In the genomic region with DNA sequence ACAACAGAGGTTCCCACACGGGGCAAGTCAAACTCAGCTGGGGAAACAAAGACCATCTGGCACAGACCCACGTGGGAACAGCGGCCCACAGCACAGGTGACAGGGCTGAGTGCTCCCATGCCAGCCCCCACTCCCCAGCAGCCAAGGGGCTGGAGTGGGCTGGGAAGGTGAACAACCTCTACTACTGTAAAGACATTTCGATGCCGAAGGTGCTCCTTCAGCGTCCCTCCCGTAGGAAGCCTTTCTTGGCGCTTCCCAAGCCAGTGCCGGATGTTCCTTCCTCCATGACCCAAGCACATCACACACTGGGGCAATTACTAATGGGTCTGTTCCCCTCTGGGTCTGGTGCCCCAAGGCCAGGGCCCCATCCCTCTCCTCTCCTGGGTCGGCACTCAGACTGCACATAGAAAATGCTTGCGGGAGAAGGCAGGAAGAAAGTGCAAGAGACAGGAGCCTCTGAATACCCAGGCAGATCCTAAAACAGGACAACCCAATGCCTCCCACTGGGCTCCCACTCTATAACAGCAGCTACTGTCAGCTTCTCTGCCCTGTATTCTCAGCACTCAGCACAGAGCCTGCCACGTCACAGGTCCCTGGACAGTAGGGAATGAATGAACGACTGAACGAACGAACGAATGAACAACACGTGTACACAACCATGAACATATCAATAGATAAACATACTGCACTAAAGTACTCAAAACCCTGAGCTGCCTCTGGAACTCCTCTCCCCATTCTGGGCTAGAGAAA, we compare ENCODE assay signal across 16 cellular contexts.
DNase-seq lines count a peak whose midpoint lies in the region; ATAC-seq, FAIRE-seq and TF ChIP-seq lines count a peak whose summit lies in the region.
"Had no signal": no experiment of that assay in that cellular context is flagged by ENCODE, and none has a peak within 500 bp of the region (broad histone marks: within the 10 kb centered on the region; RNA-seq: fewer than 3 reads in every experiment).

No MANE protein-coding gene starts in this region.

- H3K4me3 ChIP-seq in gastroesophageal sphincter (no peak overlapping the region), psoas muscle (peak overlapping the region; percentile 24)

- no peak for FAIRE-seq in frontal cortex (lab: Jason Lieb, UNC)
- FAIRE-seq: RCC 7860, urothelium cell line had no signal

- H3K4me3 Mint-ChIP-seq in natural killer cell, result peak overlapping the region; percentile 45
- no peak overlapping the region for H3K4me3 Mint-ChIP-seq in natural killer cell treated with Interleukin-12 subunit alpha and Interleukin-12 subunit beta and Interleukin-15 and Interleukin-18, amount 100 ng/mL, for 72 hours

- H3K9me3 ChIP-seq in gastroesophageal sphincter (no peaks in the 10 kb centered on the region), psoas muscle (no peaks in the 10 kb centered on the region)

- WGBS in gastroesophageal sphincter (ENCODE audit: low coverage in 1 of 2), 2 donors, result 70 to 77% methylated on average over 4 to 9 of the region's 17 CpGs
- 59 to 71% (median 66%) methylated on average over 17 of the region's 17 CpGs for whole genome bisulfite sequencing in psoas muscle, 3 donors

- H3K27ac Mint-ChIP-seq in natural killer cell, result peak overlapping the region in 1 of 2 donors; percentile 76
- peak overlapping the region in 1 of 2 donors; percentile 25 for H3K27ac Mint-ChIP-seq in natural killer cell treated with Interleukin-12 subunit alpha and Interleukin-12 subunit beta and Interleukin-15 and Interleukin-18, amount 100 ng/mL, for 72 hours
- H3K27ac Mint-ChIP-seq: IgD-negative memory B cell, T-cell had no signal

- no peak for TF ChIP-seq EP300 in gastroesophageal sphincter (IDR thresholded peaks at IDR 0.05)

- H3K27me3 ChIP-seq in gastroesophageal sphincter, result no peaks in the 10 kb centered on the region
- no peaks in the 10 kb centered on the region for H3K27me3 ChIP-seq in psoas muscle (ENCODE audit: insufficient read depth in 3 of 3, low read length in 2 of 3)

- H3K27ac ChIP-seq in gastroesophageal sphincter (peak overlapping the region in 3 of 4 donors; percentile 72 to 77 (median 75)), psoas muscle (peak overlapping the region; percentile 80)

- ATAC-seq in natural killer cell, result no peak
- ATAC-seq in natural killer cell treated with Interleukin-12 subunit alpha and Interleukin-12 subunit beta and Interleukin-15 and Interleukin-18, amount 100 ng/mL, for 72 hours, result no peak
- no peak for ATAC-seq in gastroesophageal sphincter
- no peak for ATAC-seq in psoas muscle
- ATAC-seq in GM21737 (IDR thresholded peaks at IDR 0.05; ENCODE audit: unreplicated experiment), result no peak

- intact Hi-C loops in natural killer cell (cut with micrococcal nuclease) (no loop called here), psoas muscle (cut with DNase I) (no loop called here)

- DNase-seq in natural killer cell (no peak), psoas muscle (no peak), frontal cortex (ENCODE audit: low spot score in 2 of 2) (no peak), cerebellar cortex (ENCODE audit: low spot score) (no peak)
- DNase-seq in natural killer cell treated with Interleukin-12 subunit alpha and Interleukin-12 subunit beta and Interleukin-15 and Interleukin-18, amount 100 ng/mL, for 72 hours (ENCODE audit: low spot score), result no peak
- DNase-seq in central memory CD4-positive, alpha-beta T cell, result no peak
- DNase-seq: activated naive CD4-positive, alpha-beta T cell treated with Interleukin-2 at 50 U/mL for 16 hours; NCI-H2107; NCI-H748 treated with DMSO at 0.1 percent for 48 hours; stimulated activated CD4-positive, alpha-beta T cell treated with anti-CD3 and anti-CD28 coated beads, Interleukin-4, amount 100 ng/mL, for 24 hours; T-cell had no signal

- peaks cover 0 to 18% of the 10 kb centered on the region in 2 donors for H3K36me3 ChIP-seq in gastroesophageal sphincter
- peaks cover 0 to 3% of the 10 kb centered on the region in 2 donors for H3K36me3 ChIP-seq in psoas muscle (ENCODE audit: insufficient read depth in 1 of 2, low read depth in 1 of 2)

- H3K36me3 Mint-ChIP-seq in natural killer cell, result no peaks in the 10 kb centered on the region
- no peaks in the 10 kb centered on the region for H3K36me3 Mint-ChIP-seq in natural killer cell treated with Interleukin-12 subunit alpha and Interleukin-12 subunit beta and Interleukin-15 and Interleukin-18, amount 100 ng/mL, for 72 hours

- H3K9me3 Mint-ChIP-seq in natural killer cell, result no peaks in the 10 kb centered on the region
- no peaks in the 10 kb centered on the region for H3K9me3 Mint-ChIP-seq in natural killer cell treated with Interleukin-12 subunit alpha and Interleukin-12 subunit beta and Interleukin-15 and Interleukin-18, amount 100 ng/mL, for 72 hours
- H3K9me3 Mint-ChIP-seq: IgD-negative memory B cell, T-cell had no signal

- TF ChIP-seq CTCF in natural killer cell (IDR thresholded peaks at IDR 0.05) (no peak), gastroesophageal sphincter (IDR thresholded peaks at IDR 0.05) (no peak), psoas muscle (IDR thresholded peaks at IDR 0.05) (no peak)

- H3K4me1 Mint-ChIP-seq in natural killer cell, result peaks cover 21 to 23% of the 10 kb centered on the region in 2 donors
- H3K4me1 Mint-ChIP-seq in natural killer cell treated with Interleukin-12 subunit alpha and Interleukin-12 subunit beta and Interleukin-15 and Interleukin-18, amount 100 ng/mL, for 72 hours (ENCODE audit: low read depth in 2 of 2), result peaks cover 19 to 20% of the 10 kb centered on the region in 2 donors

- peaks cover 0 to 3% of the 10 kb centered on the region in 2 donors for H3K27me3 Mint-ChIP-seq in natural killer cell (ENCODE audit: low read depth in 2 of 2)
- H3K27me3 Mint-ChIP-seq in natural killer cell treated with Interleukin-12 subunit alpha and Interleukin-12 subunit beta and Interleukin-15 and Interleukin-18, amount 100 ng/mL, for 72 hours, result no peaks in the 10 kb centered on the region
- H3K27me3 Mint-ChIP-seq: IgD-negative memory B cell, T-cell had no signal

- no peak for TF ChIP-seq POLR2A in gastroesophageal sphincter (IDR thresholded peaks at IDR 0.05)

- H3K4me1 ChIP-seq in gastroesophageal sphincter, result peaks cover 5 to 72% (median 38%) of the 10 kb centered on the region in 3 donors
- peaks cover 51% of the 10 kb centered on the region for H3K4me1 ChIP-seq in psoas muscle
